In the genomic region with DNA sequence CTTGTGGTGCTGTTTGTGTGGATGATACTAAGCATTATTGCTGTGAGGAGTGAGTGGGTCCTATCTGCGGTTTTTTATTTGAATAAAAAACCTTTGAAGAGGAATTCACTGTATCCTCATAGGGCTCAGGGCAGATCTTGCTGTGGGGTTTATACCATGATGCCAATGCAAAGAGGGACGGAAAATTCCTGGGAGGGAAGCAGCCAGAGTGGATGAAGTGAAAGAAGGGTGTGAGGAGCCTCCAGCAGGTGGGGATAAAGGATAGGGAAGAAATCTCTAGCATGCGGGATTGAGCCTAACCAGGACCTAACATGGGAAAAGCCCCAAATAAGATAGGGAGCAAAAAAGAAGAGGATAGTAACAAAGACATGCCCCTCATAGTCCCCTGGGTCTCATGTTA, we compare ENCODE assay signal across 7 cellular contexts.
DNase-seq lines count a peak whose midpoint lies in the region; ATAC-seq and TF ChIP-seq lines count a peak whose summit lies in the region.
"Not testable (repeated sequence)": the region's sequence is repeated elsewhere in the genome, so short reads cannot be mapped to it uniquely, and the experiment has no call there.

No MANE protein-coding gene starts in this region.

- 25% methylated on average over 2 of the region's 3 CpGs for WGBS in right lobe of liver (ENCODE audit: insufficient coverage, low coverage, low lambda C conversion rate, missing lambda C conversion rate)

- not testable (repeated sequence) for DNase-seq in LNCaP clone FGC (ENCODE audit: low read depth); left ventricle myocardium inferior; right lobe of liver
- DNase-seq in OCI-M1 (lab: John Stamatoyannopoulos, UW) (peak; percentile 6), pons (ENCODE audit: low spot score) (peak; percentile 0)

- ATAC-seq in right lobe of liver = not testable (repeated sequence)

- TF ChIP-seq CTCF in C4-2B (conservative IDR thresholded peaks at IDR 0.05) (0 out of 2 replicates have a peak, but pooled peaks have one; percentile 15), LNCaP clone FGC (IDR thresholded peaks at IDR 0.05; ENCODE audit: control insufficient read depth, extremely low read depth, insufficient read depth) (0 out of 2 replicates have a peak, but pooled peaks have one; percentile 7), VCaP (conservative IDR thresholded peaks at IDR 0.05) (peak; percentile 77), left ventricle myocardium inferior (IDR thresholded peaks at IDR 0.05; ENCODE audit: borderline replicate concordance) (peak; percentile 19), right lobe of liver (IDR thresholded peaks at IDR 0.05) (peak; percentile 18 to 38 (median 28))

- intact Hi-C loops in left ventricle myocardium inferior (cut with micrococcal nuclease); right lobe of liver (cut with DNase I): not testable (repeated sequence)

- not testable (repeated sequence) for H3K36me3 ChIP-seq in left ventricle myocardium inferior, right lobe of liver

- H3K27ac ChIP-seq in C4-2B; VCaP; left ventricle myocardium inferior (replicated peaks); right lobe of liver: not testable (repeated sequence)

- TF ChIP-seq POLR2A in right lobe of liver (IDR thresholded peaks at IDR 0.05) = not testable (repeated sequence)

- H3K27me3 ChIP-seq in left ventricle myocardium inferior (ENCODE audit: low read depth); right lobe of liver: not testable (repeated sequence)

- H3K4me1 ChIP-seq in left ventricle myocardium inferior, right lobe of liver: not testable (repeated sequence)

- not testable (repeated sequence) for H3K9me3 ChIP-seq in left ventricle myocardium inferior (replicated peaks); right lobe of liver

- not testable (repeated sequence) for H3K4me3 ChIP-seq in LNCaP clone FGC (ENCODE audit: low read depth, low read length); left ventricle myocardium inferior; right lobe of liver

Comparison
In these comparisons a context has a peak if more than half of its experiments do, and no peak if none do; other contexts are left out.
1. CTCF ChIP-seq: peak in every context shown above with its lines; median percentile 77 in VCaP; 28 in right lobe of liver; 19 in left ventricle myocardium inferior; 15 in C4-2B; 7 in LNCaP clone FGC.